7 cellular contexts compared by ENCODE assay signal in the genomic region with DNA sequence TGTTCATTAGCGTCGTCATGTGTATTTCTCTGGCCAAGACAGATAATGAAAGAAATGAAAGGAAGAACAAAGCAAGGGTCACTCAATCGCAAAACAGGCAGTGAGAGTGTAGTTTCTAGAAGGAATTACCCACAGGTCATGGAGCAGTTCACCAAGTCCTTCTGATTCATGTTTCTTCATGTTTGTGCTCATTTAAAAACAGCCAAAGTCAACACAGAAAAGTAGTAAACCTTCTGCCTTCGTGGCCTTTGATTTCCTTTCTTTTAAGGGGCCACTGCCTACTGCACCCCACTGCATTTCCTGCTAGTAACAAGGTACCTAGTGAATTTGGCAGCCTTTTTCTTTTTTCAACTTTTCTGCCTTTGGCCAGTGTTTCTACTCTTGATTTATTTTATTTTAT.
"Had no signal": no experiment of that assay in that cellular context is flagged by ENCODE, and none has a peak within 500 bp of the region (broad histone marks: within the 10 kb centered on the region; RNA-seq: fewer than 3 reads in every experiment).

No MANE protein-coding gene starts in this region.

- H3K9me3 ChIP-seq: HAP-1 had no signal

- H3K4me1 ChIP-seq: HAP-1 had no signal

- H2AFZ ChIP-seq: GM23248 had no signal

- H3K9ac ChIP-seq: GM23248 had no signal

- H3K36me3 ChIP-seq: HAP-1 had no signal

- H3K4me3 ChIP-seq: GM23248, HAP-1 had no signal

- FAIRE-seq: HTR-8/SVneo had no signal

- H3K27ac ChIP-seq: GM23248 had no signal

- DNase-seq: GM23248, GOT3, H7, IMR-90 had no signal

- ATAC-seq: HCT116 had no signal
